Comparison of ENCODE assay signal across 8 cellular contexts in the genomic region with DNA sequence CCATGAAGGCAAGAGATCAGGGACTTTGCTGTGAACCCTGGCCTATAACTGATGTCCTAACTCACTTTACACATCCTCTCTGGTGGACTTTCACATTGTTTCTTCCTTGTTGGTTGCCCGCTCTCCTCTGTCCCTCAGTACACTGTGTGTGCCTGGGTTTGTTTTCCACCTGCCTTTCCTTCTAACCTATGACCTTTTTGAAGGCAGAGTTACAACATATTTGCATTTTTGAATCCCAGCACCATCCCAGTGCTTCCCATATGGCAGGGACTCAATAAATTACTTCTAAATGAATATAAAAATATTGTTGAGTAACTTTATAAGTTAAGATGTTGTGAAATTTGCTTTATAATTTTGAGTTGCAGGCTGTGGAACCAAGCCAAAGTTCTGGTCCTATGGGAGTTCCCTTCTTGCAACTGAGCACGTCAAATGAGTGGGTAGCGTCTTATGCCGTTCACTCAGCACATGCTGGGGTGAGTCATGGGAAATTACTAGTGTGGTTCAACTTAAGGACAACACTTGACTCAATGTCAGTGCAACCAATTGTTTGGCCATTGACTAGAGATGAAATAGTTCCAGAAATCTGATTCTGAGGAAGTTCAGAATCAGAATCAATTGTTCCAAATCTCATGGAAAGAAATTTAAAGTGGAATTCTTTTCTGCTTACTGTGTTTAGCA.
DNase-seq lines count a peak whose midpoint lies in the region; ATAC-seq, FAIRE-seq and TF ChIP-seq lines count a peak whose summit lies in the region.

No MANE protein-coding gene starts in this region.

- TF ChIP-seq RAD21 in Ishikawa (IDR thresholded peaks at IDR 0.05; ENCODE audit: low read depth), result no peak

- no peak for TF ChIP-seq EP300 in Ishikawa (IDR thresholded peaks at IDR 0.05; ENCODE audit: borderline replicate concordance)

- ATAC-seq in GM21447 (IDR thresholded peaks at IDR 0.05; ENCODE audit: unreplicated experiment), result peak; percentile 83
- ATAC-seq in HG03135 (IDR thresholded peaks at IDR 0.05; ENCODE audit: unreplicated experiment), result no peak

- TF ChIP-seq CTCF in D721Med (IDR thresholded peaks at IDR 0.05; ENCODE audit: insufficient read depth, missing control alignments), result no peak

- H3K4me3 ChIP-seq in skeletal muscle cell (ENCODE audit: low read depth, low read length), result no peak overlapping the region

- FAIRE-seq in endometrium (lab: Jason Lieb, UNC) (peak; percentile 92), D721Med (lab: Jason Lieb, UNC) (no peak)

- peak; percentile 44 for DNase-seq in DMS79 (lab: John Stamatoyannopoulos, UW)
- DNase-seq in skeletal muscle cell (ENCODE audit: low read depth), result peak; percentile 100
- DNase-seq in GDM1 (lab: John Stamatoyannopoulos, UW), result no peak
- DNase-seq in D721Med (ENCODE audit: insufficient read length, low spot score), result no peak

TF ChIP-seq in Ishikawa, 13 proteins besides CTCF, POLR2A, EP300 and RAD21:
- TF ChIP-seq MAX (IDR thresholded peaks at IDR 0.05) (peak; percentile 64), USF1 (IDR thresholded peaks at IDR 0.05) (no peak)

Comparison
In these comparisons a context has a peak if more than half of its experiments do, and no peak if none do; other contexts are left out.
1. DNase-seq: peak in DMS79 (single experiment) and skeletal muscle cell (single experiment); none in GDM1 (single experiment) and D721Med (single experiment).